Comparison of ENCODE assay signal across 8 cellular contexts in the genomic region with DNA sequence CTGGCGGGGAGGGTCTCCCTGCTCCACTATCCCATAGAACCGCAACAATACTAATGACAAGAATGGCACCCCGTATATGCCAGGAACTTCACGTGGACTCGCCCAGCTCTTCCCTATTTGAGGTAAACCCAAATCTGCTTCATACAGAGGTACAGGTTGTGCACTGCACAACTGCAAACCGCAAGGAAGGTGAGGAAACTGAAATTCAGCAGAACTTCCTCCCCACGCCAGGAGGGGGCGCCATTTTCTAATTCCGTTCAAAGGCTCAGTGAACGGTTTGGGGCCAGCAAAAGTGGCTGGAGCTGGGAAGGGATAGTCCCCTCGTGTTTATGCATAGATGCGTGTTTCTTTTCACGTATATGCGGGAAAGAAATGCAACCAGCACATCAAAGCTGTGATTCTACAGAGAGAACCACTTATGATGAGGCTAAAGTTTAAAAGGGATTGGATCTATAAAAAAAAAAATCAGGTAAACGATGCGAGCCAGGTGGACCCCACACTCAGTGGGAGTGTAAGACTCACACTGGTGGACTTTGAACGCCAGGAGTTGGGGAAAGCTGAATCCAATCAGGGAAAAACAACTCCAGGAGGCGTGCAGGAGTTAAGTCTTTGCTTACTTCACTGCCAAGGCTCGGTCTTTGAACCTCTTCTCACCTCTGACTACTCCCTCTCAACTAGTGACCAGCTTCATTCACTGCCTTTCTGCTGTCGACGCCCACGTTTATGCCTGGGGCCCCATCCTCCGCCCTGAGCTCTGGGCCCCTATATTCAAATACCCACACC. TPM values are rescaled to one million over a fixed set of nuclear protein-coding genes. Genes with fewer than 3 reads are reported as not detected.
DNase-seq lines count a peak whose midpoint lies in the region; ATAC-seq and TF ChIP-seq lines count a peak whose summit lies in the region.

No MANE protein-coding gene starts in this region.

- ATAC-seq in thoracic aorta (ENCODE audit: insufficient number of reproducible peaks, low FRiP score, low read depth) (no peak), HG02678 (IDR thresholded peaks at IDR 0.05; ENCODE audit: unreplicated experiment) (no peak)

- TF ChIP-seq RAD21 in liver (IDR thresholded peaks at IDR 0.05), result peak; percentile 47 to 70

- WGBS in liver, result 40% methylated on average over 23 of the region's 23 CpGs

- DNase-seq in 8988T (peak; percentile 66), GM12864 (ENCODE audit: low read depth) (no peak), OCI-M1 (lab: John Stamatoyannopoulos, UW) (peak; percentile 61), amniotic epithelial cell (ENCODE audit: low read depth) (peak; percentile 16), thoracic aorta (ENCODE audit: low spot score) (no peak), middle frontal gyrus (ENCODE audit: extremely low spot score, low spot score) (no peak)

- peak; percentile 79 for TF ChIP-seq CTCF in GM12864 (IDR thresholded peaks at IDR 0.05; ENCODE audit: low read depth, low read length, missing control alignments)
- TF ChIP-seq CTCF in liver (IDR thresholded peaks at IDR 0.05; ENCODE audit: low read depth, low read length, missing input control), result peak; percentile 68
- TF ChIP-seq CTCF in thoracic aorta (IDR thresholded peaks at IDR 0.05), result peak; percentile 53

- no peak overlapping the region for H3K9ac ChIP-seq in liver (ENCODE audit: low read depth in 1 of 2, low read length in 2 of 2)

- H3K36me3 ChIP-seq in liver (ENCODE audit: control insufficient read depth in 4 of 4, insufficient read depth in 3 of 4, low read depth in 1 of 4, low read length in 3 of 4) (no peaks in the 10 kb centered on the region), thoracic aorta (no peaks in the 10 kb centered on the region)

- H3K4me3 ChIP-seq in GM12864 (ENCODE audit: low read depth, low read length), result no peak overlapping the region
- H3K4me3 ChIP-seq in liver (ENCODE audit: low read depth in 1 of 3, low read length in 3 of 3), result no peak overlapping the region
- no peak overlapping the region for H3K4me3 ChIP-seq in thoracic aorta

- no peaks in the 10 kb centered on the region for H3K9me3 ChIP-seq in liver (ENCODE audit: control insufficient read depth in 4 of 4, low read length in 3 of 4)
- H3K9me3 ChIP-seq in thoracic aorta, result no peaks in the 10 kb centered on the region

- peaks cover 0 to 5% (median 0%) of the 10 kb centered on the region in 4 donors for H3K4me1 ChIP-seq in liver (ENCODE audit: control insufficient read depth in 4 of 4, insufficient read depth in 4 of 4, low read length in 3 of 4)
- H3K4me1 ChIP-seq in thoracic aorta (ENCODE audit: control insufficient read depth in 1 of 2, low read depth in 2 of 2), result peaks cover 0 to 8% of the 10 kb centered on the region in 2 donors

- H3K27ac ChIP-seq in liver (ENCODE audit: low read depth in 1 of 2, low read length in 2 of 2), result no peak overlapping the region
- no peak overlapping the region for H3K27ac ChIP-seq in thoracic aorta

- H3K27me3 ChIP-seq in liver (ENCODE audit: control insufficient read depth in 4 of 4, insufficient read depth in 4 of 4, low read length in 3 of 4) (peaks cover 0 to 5% (median 3%) of the 10 kb centered on the region in 4 donors), thoracic aorta (replicated peaks; ENCODE audit: insufficient read depth) (peaks cover 6% of the 10 kb centered on the region)

TF ChIP-seq in liver, 16 proteins besides CTCF, POLR2A, EP300 and RAD21:
- no peak for TF ChIP-seq NR2F2 (IDR thresholded peaks at IDR 0.05)
- no peak for TF ChIP-seq FOXA1 (IDR thresholded peaks at IDR 0.05)
- TF ChIP-seq, protein P1, sequence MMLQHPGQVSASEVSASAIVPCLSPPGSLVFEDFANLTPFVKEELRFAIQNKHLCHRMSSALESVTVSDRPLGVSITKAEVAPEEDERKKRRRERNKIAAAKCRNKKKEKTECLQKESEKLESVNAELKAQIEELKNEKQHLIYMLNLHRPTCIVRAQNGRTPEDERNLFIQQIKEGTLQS (IDR thresholded peaks at IDR 0.05), result no peak
- no peak for TF ChIP-seq YY1 (IDR thresholded peaks at IDR 0.05)
- TF ChIP-seq TAF1 (conservative IDR thresholded peaks at IDR 0.05), result no peak
- TF ChIP-seq FOXA2 (IDR thresholded peaks at IDR 0.05), result no peak
- TF ChIP-seq RXRA (IDR thresholded peaks at IDR 0.05), result no peak
- no peak for TF ChIP-seq HNF4G (IDR thresholded peaks at IDR 0.05)
- no peak for TF ChIP-seq JUND (IDR thresholded peaks at IDR 0.05)
- TF ChIP-seq GABPA (IDR thresholded peaks at IDR 0.05 in 1 of 2, conservative IDR thresholded peaks at IDR 0.05 in 1 of 2), result no peak
- TF ChIP-seq, protein P2, sequence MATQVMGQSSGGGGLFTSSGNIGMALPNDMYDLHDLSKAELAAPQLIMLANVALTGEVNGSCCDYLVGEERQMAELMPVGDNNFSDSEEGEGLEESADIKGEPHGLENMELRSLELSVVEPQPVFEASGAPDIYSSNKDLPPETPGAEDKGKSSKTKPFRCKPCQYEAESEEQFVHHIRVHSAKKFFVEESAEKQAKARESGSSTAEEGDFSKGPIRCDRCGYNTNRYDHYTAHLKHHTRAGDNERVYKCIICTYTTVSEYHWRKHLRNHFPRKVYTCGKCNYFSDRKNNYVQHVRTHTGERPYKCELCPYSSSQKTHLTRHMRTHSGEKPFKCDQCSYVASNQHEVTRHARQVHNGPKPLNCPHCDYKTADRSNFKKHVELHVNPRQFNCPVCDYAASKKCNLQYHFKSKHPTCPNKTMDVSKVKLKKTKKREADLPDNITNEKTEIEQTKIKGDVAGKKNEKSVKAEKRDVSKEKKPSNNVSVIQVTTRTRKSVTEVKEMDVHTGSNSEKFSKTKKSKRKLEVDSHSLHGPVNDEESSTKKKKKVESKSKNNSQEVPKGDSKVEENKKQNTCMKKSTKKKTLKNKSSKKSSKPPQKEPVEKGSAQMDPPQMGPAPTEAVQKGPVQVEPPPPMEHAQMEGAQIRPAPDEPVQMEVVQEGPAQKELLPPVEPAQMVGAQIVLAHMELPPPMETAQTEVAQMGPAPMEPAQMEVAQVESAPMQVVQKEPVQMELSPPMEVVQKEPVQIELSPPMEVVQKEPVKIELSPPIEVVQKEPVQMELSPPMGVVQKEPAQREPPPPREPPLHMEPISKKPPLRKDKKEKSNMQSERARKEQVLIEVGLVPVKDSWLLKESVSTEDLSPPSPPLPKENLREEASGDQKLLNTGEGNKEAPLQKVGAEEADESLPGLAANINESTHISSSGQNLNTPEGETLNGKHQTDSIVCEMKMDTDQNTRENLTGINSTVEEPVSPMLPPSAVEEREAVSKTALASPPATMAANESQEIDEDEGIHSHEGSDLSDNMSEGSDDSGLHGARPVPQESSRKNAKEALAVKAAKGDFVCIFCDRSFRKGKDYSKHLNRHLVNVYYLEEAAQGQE (IDR thresholded peaks at IDR 0.05), result no peak
- no peak for TF ChIP-seq SP1 (IDR thresholded peaks at IDR 0.05)
- no peak for TF ChIP-seq HNF4A (conservative IDR thresholded peaks at IDR 0.05)
- TF ChIP-seq, protein P3, sequence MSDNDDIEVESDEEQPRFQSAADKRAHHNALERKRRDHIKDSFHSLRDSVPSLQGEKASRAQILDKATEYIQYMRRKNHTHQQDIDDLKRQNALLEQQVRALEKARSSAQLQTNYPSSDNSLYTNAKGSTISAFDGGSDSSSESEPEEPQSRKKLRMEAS (IDR thresholded peaks at IDR 0.05), result no peak

RNA-seq across cellular contexts. Expression of a gene that starts 20.3 kb away (rescaled TPM):
- total RNA-seq in liver, result not detected
- polyA plus RNA-seq in liver, result not detected
- not detected for total RNA-seq in thoracic aorta

RNA-seq across cellular contexts. Expression of a gene that starts 29.8 kb away (rescaled TPM):
- total RNA-seq in liver (not detected), thoracic aorta (not detected)
- not detected for polyA plus RNA-seq in liver

RNA-seq across cellular contexts. Expression of a gene that starts 50.1 kb away (rescaled TPM):
- total RNA-seq in liver (under 1 TPM; 0.17 to 0.28 TPM), thoracic aorta (1 to 10 TPM in 1 of 2 donors, under 1 TPM in 1; 0.28 to 1.6 TPM)
- under 1 TPM in 1 of 2 donors, not detected in 1; 0.06 TPM for polyA plus RNA-seq in liver

RNA-seq across cellular contexts. Expression of a gene that starts 53.7 kb away (rescaled TPM):
- total RNA-seq in liver, result 10 to 100 TPM in 1 of 2 donors, 1 to 10 TPM in 1; 2.6 to 11.0 TPM
- polyA plus RNA-seq in liver, result 1 to 10 TPM; 2.4 to 8.5 TPM
- 10 to 100 TPM; 10.5 to 35.3 TPM for total RNA-seq in thoracic aorta

Comparison
In these comparisons a context has a peak if more than half of its experiments do, and no peak if none do; other contexts are left out.
1. DNase-seq: peak in 8988T (single experiment), OCI-M1 (single experiment) and amniotic epithelial cell (single experiment); none in GM12864 (single experiment), thoracic aorta (single experiment) and middle frontal gyrus (single experiment).
2. Peak in every context shown above with its lines, with median percentiles within 50 percentile points of each other: CTCF ChIP-seq.